In genomic region chr9:75448955-75449354, GRCh38 we compare ENCODE assay signal across 17 cellular contexts.
"Had no signal": no experiment of that assay in that cellular context is flagged by ENCODE, and none has a peak within 500 bp of the region (broad histone marks: within the 10 kb centered on the region; RNA-seq: fewer than 3 reads in every experiment).

No MANE protein-coding gene starts in this region.

- ATAC-seq: foreskin keratinocyte; natural killer cell treated with Interleukin-12 subunit alpha and Interleukin-12 subunit beta and Interleukin-15 and Interleukin-18, amount 100 ng/mL, for 72 hours; stimulated activated naive CD8-positive, alpha-beta T cell treated with anti-CD3 and anti-CD28 coated beads, Interleukin-15, Interleukin-2, amounts not matched to agents 100 U/mL and 50 U/mL, for 24 hours had no signal

- H3K27me3 Mint-ChIP-seq: natural killer cell treated with Interleukin-12 subunit alpha and Interleukin-12 subunit beta and Interleukin-15 and Interleukin-18, amount 100 ng/mL, for 72 hours had no signal

- DNase-seq: cerebellar nuclear complex; dermis blood vessel endothelial cell; effector CD4-positive, alpha-beta T cell; endodermal cell; erythroblast; foreskin keratinocyte; heart left ventricle; hypothalamus; kidney glomerular epithelial cell; midbrain; stimulated activated CD4-positive, alpha-beta T cell treated with anti-CD3 and anti-CD28 coated beads, Interleukin-2, amount 100 ng/mL, for 48 hours; stimulated activated naive CD8-positive, alpha-beta T cell treated with anti-CD3 and anti-CD28 coated beads, Interleukin-15, Interleukin-2, amounts not matched to agents 100 U/mL and 50 U/mL, for 24 hours; testis had no signal

- H3K36me3 Mint-ChIP-seq: type B pancreatic cell had no signal

- H3K27ac Mint-ChIP-seq: endodermal cell; natural killer cell treated with Interleukin-12 subunit alpha and Interleukin-12 subunit beta and Interleukin-15 and Interleukin-18, amount 100 ng/mL, for 72 hours; type B pancreatic cell had no signal

- H3K4me3 Mint-ChIP-seq: endodermal cell; natural killer cell treated with Interleukin-12 subunit alpha and Interleukin-12 subunit beta and Interleukin-15 and Interleukin-18, amount 100 ng/mL, for 72 hours; type B pancreatic cell had no signal

- H3K27ac ChIP-seq: foreskin keratinocyte had no signal

- H3K36me3 ChIP-seq: heart left ventricle, right atrium auricular region had no signal

- H3K4me1 ChIP-seq: foreskin keratinocyte had no signal

- H3K27me3 ChIP-seq: foreskin keratinocyte, heart left ventricle, right atrium auricular region, testis had no signal

- H3K9me3 ChIP-seq: heart left ventricle, right atrium auricular region, testis had no signal

- H3K4me3 ChIP-seq: heart left ventricle, right atrium auricular region, smooth muscle cell, testis had no signal

- H3K9me3 Mint-ChIP-seq: endodermal cell; natural killer cell treated with Interleukin-12 subunit alpha and Interleukin-12 subunit beta and Interleukin-15 and Interleukin-18, amount 100 ng/mL, for 72 hours; type B pancreatic cell had no signal
